In the genomic region with DNA sequence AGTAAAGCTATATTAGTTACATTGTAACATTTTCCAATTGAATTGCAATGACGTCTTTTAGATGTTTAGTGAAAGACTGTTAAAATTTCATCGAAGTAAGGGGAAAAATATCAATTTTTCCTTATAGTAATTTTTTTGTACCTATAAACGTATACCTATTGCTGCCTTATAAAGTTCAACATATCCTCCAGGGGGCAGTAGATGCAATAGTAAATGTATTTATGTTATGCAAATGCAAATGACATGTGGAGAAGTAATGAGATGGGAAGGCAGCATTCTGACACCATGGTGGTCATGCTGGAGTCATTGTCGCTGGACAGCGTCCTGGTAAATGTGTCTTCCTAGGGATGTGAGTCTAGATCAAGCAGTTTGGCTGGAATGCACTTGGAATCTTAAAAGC, we compare ENCODE assay signal across 8 cellular contexts. TPM values are rescaled to one million over a fixed set of nuclear protein-coding genes. Genes with fewer than 3 reads are reported as not detected.
DNase-seq lines count a peak whose midpoint lies in the region; ATAC-seq, FAIRE-seq and TF ChIP-seq lines count a peak whose summit lies in the region.

No MANE protein-coding gene starts in this region.

- TF ChIP-seq POLR2A in thyroid gland (IDR thresholded peaks at IDR 0.05) = no peak

- H3K4me3 ChIP-seq in SJCRH30 = no peak overlapping the region
- no peak overlapping the region for H3K4me3 ChIP-seq in small intestine (ENCODE audit: low read depth in 1 of 2, low read length in 2 of 2)
- H3K4me3 ChIP-seq in thyroid gland (replicated peaks in 1 of 3) = no peak overlapping the region

- no peak for ATAC-seq in HG03565 (IDR thresholded peaks at IDR 0.05; ENCODE audit: unreplicated experiment)

- no peak overlapping the region for H3K27ac ChIP-seq in SJCRH30
- no peak overlapping the region for H3K27ac ChIP-seq in small intestine (ENCODE audit: low read depth in 1 of 2, low read length in 1 of 2)
- H3K27ac ChIP-seq in thyroid gland = no peak overlapping the region

- WGBS in small intestine, 3 donors = 26 to 30% (median 26%) methylated on average over 5 of the region's 5 CpGs
- 34 to 35% methylated on average over 5 of the region's 5 CpGs for whole genome bisulfite sequencing in thyroid gland, 2 donors

- H3K36me3 ChIP-seq in SJCRH30 (no peaks in the 10 kb centered on the region), small intestine (ENCODE audit: control insufficient read depth in 2 of 2, insufficient read depth in 2 of 2, low read length in 2 of 2) (no peaks in the 10 kb centered on the region), thyroid gland (no peaks in the 10 kb centered on the region)

- DNase-seq in Ammon's horn (ENCODE audit: low spot score) (peak; percentile 30), GM13977 (ENCODE audit: low spot score) (peak; percentile 9), LHCN-M2 (ENCODE audit: low read depth) (peak; percentile 58), SJCRH30 (peak; percentile 69 to 95), fibroblast of the conjunctiva (ENCODE audit: low read depth) (peak; percentile 30), small intestine (peak; percentile 59), thyroid gland (no peak)

- intact Hi-C loops in thyroid gland (cut with DNase I) = no loop called here

- peak; percentile 35 for TF ChIP-seq CTCF in GM13977 (IDR thresholded peaks at IDR 0.05; ENCODE audit: extremely low read depth, insufficient read depth, missing control alignments)
- TF ChIP-seq CTCF in thyroid gland (IDR thresholded peaks at IDR 0.05) = peak in 3 of 6 experiments; percentile 50 to 57 (median 56)

- in situ Hi-C loops in GM13977 (cut with MboI; ENCODE audit: low pct_unique_long_range_greater_than_20kb, low sequenced_read_pairs, unreplicated experiment) = no loop called here

- FAIRE-seq in small intestine (lab: Jason Lieb, UNC) = no peak

- no peaks in the 10 kb centered on the region for H3K4me1 ChIP-seq in SJCRH30
- H3K4me1 ChIP-seq in small intestine (ENCODE audit: control insufficient read depth in 2 of 2, insufficient read depth in 1 of 2, low read depth in 1 of 2, low read length in 1 of 2) = no peaks in the 10 kb centered on the region
- H3K4me1 ChIP-seq in thyroid gland = no peaks in the 10 kb centered on the region

- H3K9me3 ChIP-seq in SJCRH30 (replicated peaks) (no peaks in the 10 kb centered on the region), small intestine (ENCODE audit: control insufficient read depth, low read depth) (no peaks in the 10 kb centered on the region), thyroid gland (no peaks in the 10 kb centered on the region)

- H3K27me3 ChIP-seq in SJCRH30 = no peaks in the 10 kb centered on the region
- H3K27me3 ChIP-seq in small intestine (ENCODE audit: control insufficient read depth in 2 of 2, insufficient read depth in 2 of 2, low read length in 2 of 2) = no peaks in the 10 kb centered on the region
- H3K27me3 ChIP-seq in thyroid gland = no peaks in the 10 kb centered on the region

RNA-seq across cellular contexts. Expression of gene MSTN, which starts 38.7 kb away (rescaled TPM):
- total RNA-seq in LHCN-M2 (2014; rRNA removed) = 6.8 and 11.0 TPM in 2 replicates
- 30.8 TPM for polyA plus RNA-seq in LHCN-M2 (2012)
- total RNA-seq in SJCRH30 (2014; rRNA removed; shearing (Covaris generic)) = 93.4 and 102 TPM in 2 replicates
- polyA plus RNA-seq in small intestine = under 1 TPM in 1 of 3 donors, not detected in 2; 0.16 TPM
- total RNA-seq in thyroid gland = under 1 TPM in 3 of 4 donors, not detected in 1; 0.27 to 0.45 (median 0.29) TPM

Comparison
In these comparisons a context has a peak if more than half of its experiments do, and no peak if none do; other contexts are left out.
1. DNase-seq: peak in Ammon's horn (single experiment), GM13977 (single experiment), LHCN-M2 (single experiment), SJCRH30 (2 of 2), fibroblast of the conjunctiva (single experiment) and small intestine (single experiment); none in thyroid gland (0 of 2).